ENCODE assay signal across 9 cellular contexts in genomic region chr3:46127503-46127902, GRCh38.
DNase-seq lines count a peak whose midpoint lies in the region; ATAC-seq, FAIRE-seq and TF ChIP-seq lines count a peak whose summit lies in the region.
"Had no signal": no experiment of that assay in that cellular context is flagged by ENCODE, and none has a peak within 500 bp of the region (broad histone marks: within the 10 kb centered on the region; RNA-seq: fewer than 3 reads in every experiment).

No MANE protein-coding gene starts in this region.

- H3K4me3 ChIP-seq in astrocyte (ENCODE audit: insufficient read depth, low read depth, low read length), result no peak overlapping the region
- H3K4me3 ChIP-seq in kidney epithelial cell (ENCODE audit: low read depth, low read length), result no peak overlapping the region
- no peak overlapping the region for H3K4me3 ChIP-seq in GM23338
- H3K4me3 ChIP-seq: pancreas had no signal

- H3K9me3 Mint-ChIP-seq in astrocyte (ENCODE audit: unreplicated experiment) (no peaks in the 10 kb centered on the region), GM23338 (no peaks in the 10 kb centered on the region)

- intact Hi-C loops in head of caudate nucleus (cut with DNase I), result no loop called here

- H3K4me1 ChIP-seq in astrocyte (ENCODE audit: insufficient read depth, low read length), result peaks cover 3% of the 10 kb centered on the region
- H3K4me1 ChIP-seq in GM23338 (ENCODE audit: insufficient read depth), result peaks cover 4% of the 10 kb centered on the region; the same call in 1 of the 2 replicates
- H3K4me1 ChIP-seq: pancreas had no signal

- H3K4me2 ChIP-seq in astrocyte (ENCODE audit: low read length) (peak overlapping the region; percentile 51), GM23338 (no peak overlapping the region)

- H3K4me3 Mint-ChIP-seq in astrocyte (ENCODE audit: unreplicated experiment), result no peak overlapping the region
- no peak overlapping the region for H3K4me3 Mint-ChIP-seq in GM23338

- no peaks in the 10 kb centered on the region for H3K79me2 ChIP-seq in astrocyte (ENCODE audit: insufficient read depth, low read length)
- H3K79me2 ChIP-seq in GM23338 (replicated peaks; ENCODE audit: insufficient read depth), result no peaks in the 10 kb centered on the region

- DNase-seq in AG08396 (ENCODE audit: low spot score) (peak; percentile 52), HS-27A (ENCODE audit: low read depth) (peak; percentile 80), astrocyte (ENCODE audit: low read depth) (peak; percentile 91), kidney epithelial cell (ENCODE audit: low read depth) (peak; percentile 85), GM23338 (ENCODE audit: low spot score) (no peak), head of caudate nucleus (no peak), KBM-7 (no peak)
- DNase-seq: pancreas had no signal

- no peak overlapping the region for H2AFZ ChIP-seq in astrocyte (ENCODE audit: low read depth, low read length)
- no peak overlapping the region for H2AFZ ChIP-seq in GM23338

- H4K20me1 ChIP-seq in astrocyte (ENCODE audit: insufficient read depth, low read length) (no peaks in the 10 kb centered on the region), GM23338 (replicated peaks; ENCODE audit: insufficient read depth) (no peaks in the 10 kb centered on the region)

- H3K27ac ChIP-seq in astrocyte (ENCODE audit: low read depth, low read length) (peak overlapping the region; percentile 56), GM23338 (ENCODE audit: low read depth) (no peak overlapping the region)
- H3K27ac ChIP-seq: pancreas had no signal

- ATAC-seq in GM21737 (IDR thresholded peaks at IDR 0.05; ENCODE audit: unreplicated experiment) (no peak), GM23338 (no peak)

- FAIRE-seq in astrocyte (lab: Jason Lieb, UNC), result peak; percentile 96
- FAIRE-seq: pancreas had no signal

- no peak overlapping the region for H3K9ac ChIP-seq in astrocyte (ENCODE audit: low read length)

- H3K27ac Mint-ChIP-seq in astrocyte (ENCODE audit: unreplicated experiment) (peak overlapping the region; percentile 94), GM23338 (no peak overlapping the region)

- TF ChIP-seq CTCF in astrocyte (IDR thresholded peaks at IDR 0.05; ENCODE audit: insufficient read depth, low read depth, low read length) (no peak), kidney epithelial cell (IDR thresholded peaks at IDR 0.05; ENCODE audit: insufficient read depth, low read length, poor library complexity, severe bottlenecking) (no peak), GM23338 (conservative IDR thresholded peaks at IDR 0.05; ENCODE audit: low read depth in 2 of 2) (no peak)

- H3K27me3 ChIP-seq in astrocyte (ENCODE audit: insufficient read depth, low read length) (no peaks in the 10 kb centered on the region), kidney epithelial cell (ENCODE audit: control insufficient read depth, insufficient read depth, low read length) (no peaks in the 10 kb centered on the region), GM23338 (ENCODE audit: insufficient read depth) (no peaks in the 10 kb centered on the region)
- H3K27me3 ChIP-seq: pancreas had no signal

- no peaks in the 10 kb centered on the region for H3K36me3 ChIP-seq in astrocyte (ENCODE audit: insufficient read depth, low read length)
- H3K36me3 ChIP-seq in kidney epithelial cell (ENCODE audit: control insufficient read depth, insufficient read depth, low read length), result no peaks in the 10 kb centered on the region
- no peaks in the 10 kb centered on the region for H3K36me3 ChIP-seq in GM23338 (ENCODE audit: insufficient read depth)
- H3K36me3 ChIP-seq: pancreas had no signal

- H3K27me3 Mint-ChIP-seq in astrocyte (ENCODE audit: low read depth, unreplicated experiment) (no peaks in the 10 kb centered on the region), GM23338 (ENCODE audit: insufficient read depth, low read depth, poor library complexity) (no peaks in the 10 kb centered on the region)

- H3K36me3 Mint-ChIP-seq in astrocyte (ENCODE audit: low read depth, unreplicated experiment) (no peaks in the 10 kb centered on the region), GM23338 (ENCODE audit: low read depth) (no peaks in the 10 kb centered on the region)

- H3K9me2 ChIP-seq in GM23338 (ENCODE audit: insufficient read depth), result peaks cover 6% of the 10 kb centered on the region; the same call in 1 of the 2 replicates

- H3K4me1 Mint-ChIP-seq in astrocyte (ENCODE audit: low read depth, unreplicated experiment), result peaks cover 23% of the 10 kb centered on the region
- peaks cover 6% of the 10 kb centered on the region; the same call in 1 of the 3 replicates for H3K4me1 Mint-ChIP-seq in GM23338

- in situ Hi-C loops in KBM-7 (cut with MboI; ENCODE audit: low pct_unique_long_range_greater_than_20kb, low sequenced_read_pairs), result no loop called here

- H3F3A ChIP-seq in GM23338 (replicated peaks; ENCODE audit: low read depth), result no peaks in the 10 kb centered on the region

- H3K9me3 ChIP-seq in astrocyte (ENCODE audit: insufficient read depth, low read depth, low read length), result no peaks in the 10 kb centered on the region
- H3K9me3 ChIP-seq: pancreas had no signal

TF ChIP-seq in GM23338, 12 proteins besides CTCF, POLR2A, EP300 and RAD21:
- TF ChIP-seq JUNB (IDR thresholded peaks at IDR 0.05; ENCODE audit: unreplicated experiment) (no peak), EZH2phosphoT487 (IDR thresholded peaks at IDR 0.05; ENCODE audit: unreplicated experiment) (no peak), ZNF462 (CRISPR knock-in tag; IDR thresholded peaks at IDR 0.05) (no peak), ZNF114 (CRISPR knock-in tag; IDR thresholded peaks at IDR 0.05) (no peak), POLR2AphosphoS5 (IDR thresholded peaks at IDR 0.05; ENCODE audit: low read depth) (no peak), CREB1 (CRISPR knock-in tag; IDR thresholded peaks at IDR 0.05; ENCODE audit: low read depth) (no peak)

Comparison
In these comparisons a context has a peak if more than half of its experiments do, and no peak if none do; other contexts are left out.
1. DNase-seq: peak in AG08396 (single experiment), HS-27A (single experiment), astrocyte (single experiment) and kidney epithelial cell (single experiment); none in GM23338 (single experiment), head of caudate nucleus (0 of 42) and KBM-7 (single experiment).